Comparison of ENCODE assay signal across 1 cellular context in the genomic region with DNA sequence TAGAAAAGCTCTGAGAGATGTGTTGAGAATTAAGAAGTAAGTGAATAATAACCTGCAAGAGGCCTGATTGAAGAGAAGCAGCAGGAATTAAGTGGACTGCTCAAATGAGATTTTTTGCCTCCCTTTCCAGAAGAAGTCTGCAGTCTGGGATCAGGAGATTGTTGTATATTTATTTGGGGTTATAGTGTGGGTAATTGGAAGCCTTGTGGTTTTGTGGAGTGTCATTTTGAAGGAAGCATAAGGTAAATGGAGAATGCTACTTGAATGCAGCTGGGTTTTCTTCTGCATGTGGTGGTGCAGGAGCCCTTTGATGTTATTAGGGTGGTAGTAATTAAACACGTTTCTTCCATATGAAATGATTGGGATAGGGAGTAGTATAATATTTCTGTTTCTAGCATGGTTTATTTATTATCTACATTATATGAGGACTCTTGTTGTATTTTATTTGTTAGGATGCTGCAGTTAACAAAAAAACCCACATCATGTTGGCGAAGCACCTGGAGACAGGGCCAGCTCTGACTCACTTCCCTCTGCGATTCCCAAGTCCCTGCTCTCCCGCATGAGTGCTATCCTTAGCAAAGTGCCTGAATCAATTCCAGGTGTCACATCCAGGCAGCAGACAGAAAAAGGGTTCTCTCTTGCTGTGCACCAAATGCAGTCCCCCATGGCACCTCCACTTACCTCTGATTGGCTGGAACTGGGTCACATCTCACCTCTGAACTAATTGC.
TF ChIP-seq lines count a peak whose summit lies in the region.

No MANE protein-coding gene starts in this region.

TF ChIP-seq in SK-N-SH, 30 proteins besides CTCF, POLR2A, EP300 and RAD21 (continued from another document):
- TF ChIP-seq, protein P1, sequence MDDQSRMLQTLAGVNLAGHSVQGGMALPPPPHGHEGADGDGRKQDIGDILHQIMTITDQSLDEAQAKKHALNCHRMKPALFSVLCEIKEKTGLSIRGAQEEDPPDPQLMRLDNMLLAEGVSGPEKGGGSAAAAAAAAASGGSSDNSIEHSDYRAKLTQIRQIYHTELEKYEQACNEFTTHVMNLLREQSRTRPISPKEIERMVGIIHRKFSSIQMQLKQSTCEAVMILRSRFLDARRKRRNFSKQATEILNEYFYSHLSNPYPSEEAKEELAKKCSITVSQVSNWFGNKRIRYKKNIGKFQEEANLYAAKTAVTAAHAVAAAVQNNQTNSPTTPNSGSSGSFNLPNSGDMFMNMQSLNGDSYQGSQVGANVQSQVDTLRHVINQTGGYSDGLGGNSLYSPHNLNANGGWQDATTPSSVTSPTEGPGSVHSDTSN (IDR thresholded peaks at IDR 0.05): 0 out of 2 replicates have a peak, but pooled peaks have one; percentile 4
- TF ChIP-seq, protein P2, sequence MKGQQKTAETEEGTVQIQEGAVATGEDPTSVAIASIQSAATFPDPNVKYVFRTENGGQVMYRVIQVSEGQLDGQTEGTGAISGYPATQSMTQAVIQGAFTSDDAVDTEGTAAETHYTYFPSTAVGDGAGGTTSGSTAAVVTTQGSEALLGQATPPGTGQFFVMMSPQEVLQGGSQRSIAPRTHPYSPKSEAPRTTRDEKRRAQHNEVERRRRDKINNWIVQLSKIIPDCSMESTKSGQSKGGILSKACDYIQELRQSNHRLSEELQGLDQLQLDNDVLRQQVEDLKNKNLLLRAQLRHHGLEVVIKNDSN (IDR thresholded peaks at IDR 0.05; ENCODE audit: borderline replicate concordance, low read depth): no peak
- TF ChIP-seq TCF12 (IDR thresholded peaks at IDR 0.05) (peak; percentile 78), NFIC (IDR thresholded peaks at IDR 0.05; ENCODE audit: borderline replicate concordance) (0 out of 2 replicates have a peak, but pooled peaks have one; percentile 41), TAF1 (IDR thresholded peaks at IDR 0.05; ENCODE audit: borderline replicate concordance, low read depth, low read length) (no peak), CHD2 (IDR thresholded peaks at IDR 0.05; ENCODE audit: low read length, partially characterized antibody) (no peak)
